20 cellular contexts compared by ENCODE assay signal in genomic region chr10:116880716-116881440, GRCh38. TPM values are rescaled to one million over a fixed set of nuclear protein-coding genes. Genes with fewer than 3 reads are reported as not detected.
DNase-seq lines count a peak whose midpoint lies in the region; ATAC-seq, FAIRE-seq and TF ChIP-seq lines count a peak whose summit lies in the region.
"Had no signal": no experiment of that assay in that cellular context is flagged by ENCODE, and none has a peak within 500 bp of the region (broad histone marks: within the 10 kb centered on the region; RNA-seq: fewer than 3 reads in every experiment).

No MANE protein-coding gene starts in this region.

- H3K4me3 ChIP-seq in mucosa of descending colon, result no peak overlapping the region
- H3K4me3 ChIP-seq: thoracic aorta had no signal

- H3K27ac ChIP-seq in cingulate gyrus (ENCODE audit: low read depth, low read length), result peak overlapping the region; percentile 13
- H3K27ac ChIP-seq: C4-2B, thoracic aorta had no signal

- H3K4me1 ChIP-seq in mucosa of descending colon (ENCODE audit: low read depth), result no peaks in the 10 kb centered on the region

- no peak for TF ChIP-seq CTCF in mucosa of descending colon (IDR thresholded peaks at IDR 0.05)
- no peak for TF ChIP-seq CTCF in GM20000 (IDR thresholded peaks at IDR 0.05; ENCODE audit: extremely low read depth, missing control alignments)

- FAIRE-seq in GM19239 (lab: Jason Lieb, UNC), result no peak

- H3K36me3 ChIP-seq in mucosa of descending colon (ENCODE audit: low read depth), result no peaks in the 10 kb centered on the region
- H3K36me3 ChIP-seq: thoracic aorta had no signal

- no peaks in the 10 kb centered on the region for H3K9me3 ChIP-seq in mucosa of descending colon
- H3K9me3 ChIP-seq: thoracic aorta had no signal

- ATAC-seq in mucosa of descending colon (peak; percentile 82), left ventricle myocardium superior (no peak)
- ATAC-seq: activated naive CD8-positive, alpha-beta T cell treated with anti-CD3 and anti-CD28 coated beads, Interleukin-2, amount 50 U/mL, for 24 hours; Panc1 had no signal

- intact Hi-C loops in mucosa of descending colon (cut with DNase I, micrococcal nuclease), result no loop called here
- intact Hi-C loops in left ventricle myocardium superior (cut with micrococcal nuclease), result no loop called here

- peak; percentile 48 for DNase-seq in EH (ENCODE audit: low read depth)
- peak; percentile 91 for DNase-seq in LHCN-M2 (ENCODE audit: low read depth)
- DNase-seq in mucosa of descending colon, result no peak
- DNase-seq in GM20000 (ENCODE audit: low spot score), result no peak
- no peak for DNase-seq in left ventricle myocardium superior
- DNase-seq in GM19239 (ENCODE audit: insufficient read length, low spot score), result no peak
- DNase-seq in NCI-H2029 treated with DMSO at 0.1 percent for 48 hours (lab: John Stamatoyannopoulos, UW), result no peak
- DNase-seq: activated CD4-positive, alpha-beta memory T cell treated with anti-CD3 and anti-CD28 coated beads for 36 hours; activated naive CD8-positive, alpha-beta T cell treated with anti-CD3 and anti-CD28 coated beads, Interleukin-2, amount 50 U/mL, for 24 hours; DND-41; effector CD8-positive, alpha-beta T cell; Kasumi-1; left cardiac atrium; NCI-H1417 treated with DMSO at 0.1 percent for 48 hours; NCI-H524 had no signal

RNA-seq across cellular contexts. Expression of gene ENO4, which starts 31.6 kb away (rescaled TPM):
- total RNA-seq in LHCN-M2 (2014; rRNA removed), result 0.19 and 0.23 TPM in 2 replicates
- polyA plus RNA-seq in LHCN-M2 (2012), result 0.58 TPM
- total RNA-seq in mucosa of descending colon, result under 1 TPM in 1 of 3 donors, not detected in 2; 0.31 TPM
- total RNA-seq in left ventricle myocardium superior, result 0.64 TPM
- total RNA-seq: activated CD4-positive, alpha-beta memory T cell treated with anti-CD3 and anti-CD28 coated beads for 36 hours; skeletal muscle tissue had no signal

Comparison
In these comparisons a context has a peak if more than half of its experiments do, and no peak if none do; other contexts are left out.
1. DNase-seq: peak in EH (single experiment) and LHCN-M2 (single experiment); none in mucosa of descending colon (0 of 3), GM20000 (single experiment), left ventricle myocardium superior (single experiment), GM19239 (single experiment) and NCI-H2029 treated with DMSO at 0.1 percent for 48 hours (single experiment).